Comparison of ENCODE assay signal across 12 cellular contexts in the genomic region with DNA sequence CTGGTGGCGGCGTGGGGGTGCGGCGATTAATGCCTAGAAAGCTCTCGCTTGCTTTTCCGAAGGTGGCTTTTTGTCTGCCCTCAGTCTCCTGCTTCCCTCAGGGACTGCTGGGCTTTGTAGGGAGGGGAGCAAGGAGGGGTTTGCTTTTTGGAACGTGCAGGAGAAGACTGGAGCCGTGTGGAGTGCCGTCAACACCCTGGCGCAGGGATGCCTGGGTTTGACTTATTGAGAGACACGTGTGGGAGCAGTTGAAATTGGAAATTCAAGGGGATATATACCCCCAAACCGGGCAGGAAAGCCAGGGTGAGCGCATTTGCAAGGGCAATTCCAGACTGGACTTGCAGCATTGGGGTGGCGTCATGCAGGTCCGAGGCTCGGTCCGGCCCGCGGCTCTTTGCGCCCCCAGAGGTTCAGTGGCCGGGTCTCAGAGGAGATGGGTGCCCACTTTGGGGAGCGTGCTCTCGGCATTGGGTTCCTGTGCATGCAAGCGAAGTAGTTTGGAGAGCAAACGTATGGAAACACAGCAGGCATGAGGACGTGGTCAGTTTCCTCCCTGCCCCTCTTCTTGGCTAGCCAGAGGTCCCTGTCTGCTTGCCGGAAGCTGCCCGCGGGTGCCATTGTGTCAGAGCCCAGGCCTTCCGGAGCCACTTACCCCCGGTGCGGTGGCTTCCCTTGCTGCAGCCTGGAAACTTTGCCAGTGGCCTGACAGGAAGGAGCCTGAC. TPM values are rescaled to one million over a fixed set of nuclear protein-coding genes. Genes with fewer than 3 reads are reported as not detected.
DNase-seq lines count a peak whose midpoint lies in the region; ATAC-seq lines count a peak whose summit lies in the region.
"Had no signal": no experiment of that assay in that cellular context is flagged by ENCODE, and none has a peak within 500 bp of the region (broad histone marks: within the 10 kb centered on the region; RNA-seq: fewer than 3 reads in every experiment).

No MANE protein-coding gene starts in this region.

- H3K27ac Mint-ChIP-seq in activated T-helper 17 cell treated with anti-CD3 and anti-CD28 coated beads, Interleukin-2, amount 50 U/mL, for 72 hours, result no peak overlapping the region
- no peak overlapping the region for H3K27ac Mint-ChIP-seq in stimulated activated naive CD8-positive, alpha-beta T cell treated with anti-CD3 and anti-CD28 coated beads, Interleukin-15, amount 100 ng/mL, for 72 hours

- H3K4me3 ChIP-seq in skin epidermis, result peak overlapping the region in 5 of 7 experiments; percentile 19 to 63 (median 46)

- H3K4me3 Mint-ChIP-seq in activated T-helper 17 cell treated with anti-CD3 and anti-CD28 coated beads, Interleukin-2, amount 50 U/mL, for 72 hours, result peak overlapping the region; percentile 81
- no peak overlapping the region for H3K4me3 Mint-ChIP-seq in stimulated activated naive CD8-positive, alpha-beta T cell treated with anti-CD3 and anti-CD28 coated beads, Interleukin-15, amount 100 ng/mL, for 72 hours

- DNase-seq in DMS79 treated with DMSO at 0.1 percent for 48 hours (lab: John Stamatoyannopoulos, UW) (peak; percentile 24), DMS79 (lab: John Stamatoyannopoulos, UW) (no peak), iPS-NIHi11 (ENCODE audit: low spot score) (peak; percentile 33), NCI-H226 (no peak)
- DNase-seq in stimulated activated naive CD8-positive, alpha-beta T cell treated with anti-CD3 and anti-CD28 coated beads, Interleukin-15, amount 100 ng/mL, for 72 hours, result no peak
- DNase-seq: left lung, MV-4-11, Peyer's patch had no signal

- H3K9me3 Mint-ChIP-seq in activated T-helper 17 cell treated with anti-CD3 and anti-CD28 coated beads, Interleukin-2, amount 50 U/mL, for 72 hours, result no peaks in the 10 kb centered on the region
- no peaks in the 10 kb centered on the region for H3K9me3 Mint-ChIP-seq in stimulated activated naive CD8-positive, alpha-beta T cell treated with anti-CD3 and anti-CD28 coated beads, Interleukin-15, amount 100 ng/mL, for 72 hours

- H3K4me1 Mint-ChIP-seq in activated T-helper 17 cell treated with anti-CD3 and anti-CD28 coated beads, Interleukin-2, amount 50 U/mL, for 72 hours, result peaks cover 15% of the 10 kb centered on the region
- H3K4me1 Mint-ChIP-seq in stimulated activated naive CD8-positive, alpha-beta T cell treated with anti-CD3 and anti-CD28 coated beads, Interleukin-15, amount 100 ng/mL, for 72 hours, result peaks cover 30% of the 10 kb centered on the region

- no peaks in the 10 kb centered on the region for H3K36me3 Mint-ChIP-seq in activated T-helper 17 cell treated with anti-CD3 and anti-CD28 coated beads, Interleukin-2, amount 50 U/mL, for 72 hours (ENCODE audit: low read depth)

- ATAC-seq in activated T-helper 17 cell treated with anti-CD3 and anti-CD28 coated beads, Interleukin-2, amount 50 U/mL, for 72 hours (replicated peaks), result no peak
- no peak for ATAC-seq in stimulated activated naive CD8-positive, alpha-beta T cell treated with anti-CD3 and anti-CD28 coated beads, Interleukin-15, amount 100 ng/mL, for 72 hours
- no peak for ATAC-seq in HG02840 (IDR thresholded peaks at IDR 0.05; ENCODE audit: low FRiP score, unreplicated experiment)
- ATAC-seq: left lung had no signal

- H3K27me3 Mint-ChIP-seq in activated T-helper 17 cell treated with anti-CD3 and anti-CD28 coated beads, Interleukin-2, amount 50 U/mL, for 72 hours, result peaks cover 33% of the 10 kb centered on the region
- H3K27me3 Mint-ChIP-seq in stimulated activated naive CD8-positive, alpha-beta T cell treated with anti-CD3 and anti-CD28 coated beads, Interleukin-15, amount 100 ng/mL, for 72 hours, result peaks cover 89% of the 10 kb centered on the region

- no peak overlapping the region for H3K27ac ChIP-seq in skin epidermis
- H3K27ac ChIP-seq: 22Rv1, left lung had no signal

RNA-seq across cellular contexts. Expression of gene EPHB1, which starts 2.2 kb away (rescaled TPM):
- total RNA-seq in activated T-helper 17 cell treated with anti-CD3 and anti-CD28 coated beads, Interleukin-2, amount 50 U/mL, for 72 hours, result 1 to 10 TPM; 1.2 to 1.3 TPM

Comparison
In these comparisons a context has a peak if more than half of its experiments do, and no peak if none do; other contexts are left out.
1. DNase-seq: peak in DMS79 treated with DMSO at 0.1 percent for 48 hours (single experiment) and iPS-NIHi11 (single experiment); none in DMS79 (single experiment), stimulated activated naive CD8-positive, alpha-beta T cell treated with anti-CD3 and anti-CD28 coated beads, Interleukin-15, amount 100 ng/mL, for 72 hours (0 of 2) and NCI-H226 (single experiment).